In the genomic region with DNA sequence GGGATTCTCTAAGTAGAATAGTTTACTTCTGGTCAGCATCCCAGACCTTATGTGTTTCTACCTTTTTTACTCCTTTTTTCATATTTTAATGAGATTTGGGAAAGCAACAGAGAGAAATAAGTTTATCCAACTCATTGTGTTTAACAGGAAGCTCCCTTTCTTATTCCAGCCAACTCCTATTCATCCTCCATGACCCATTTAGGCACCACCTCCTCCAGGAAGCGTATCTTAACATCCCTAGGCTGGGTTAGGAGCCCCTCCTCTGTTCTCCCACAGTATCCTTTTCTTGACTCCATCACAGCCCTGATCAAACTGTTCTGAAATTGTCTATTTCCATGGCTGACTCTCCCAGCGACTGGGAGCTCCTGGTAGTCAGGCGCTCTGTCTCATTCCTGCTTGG, we compare ENCODE assay signal across 2 cellular contexts.
TF ChIP-seq lines count a peak whose summit lies in the region.

No MANE protein-coding gene starts in this region.

TF ChIP-seq in SK-N-SH treated with all-trans-retinoic acid at 6 μM for 48 hours, 23 proteins besides CTCF, POLR2A, EP300 and RAD21 (continued from another document):
- TF ChIP-seq OSR1 (CRISPR knock-in tag; IDR thresholded peaks at IDR 0.05) = no peak

TF ChIP-seq in SK-N-SH, 30 proteins besides CTCF, POLR2A, EP300 and RAD21 (continued from another document):
- TF ChIP-seq, protein P1, sequence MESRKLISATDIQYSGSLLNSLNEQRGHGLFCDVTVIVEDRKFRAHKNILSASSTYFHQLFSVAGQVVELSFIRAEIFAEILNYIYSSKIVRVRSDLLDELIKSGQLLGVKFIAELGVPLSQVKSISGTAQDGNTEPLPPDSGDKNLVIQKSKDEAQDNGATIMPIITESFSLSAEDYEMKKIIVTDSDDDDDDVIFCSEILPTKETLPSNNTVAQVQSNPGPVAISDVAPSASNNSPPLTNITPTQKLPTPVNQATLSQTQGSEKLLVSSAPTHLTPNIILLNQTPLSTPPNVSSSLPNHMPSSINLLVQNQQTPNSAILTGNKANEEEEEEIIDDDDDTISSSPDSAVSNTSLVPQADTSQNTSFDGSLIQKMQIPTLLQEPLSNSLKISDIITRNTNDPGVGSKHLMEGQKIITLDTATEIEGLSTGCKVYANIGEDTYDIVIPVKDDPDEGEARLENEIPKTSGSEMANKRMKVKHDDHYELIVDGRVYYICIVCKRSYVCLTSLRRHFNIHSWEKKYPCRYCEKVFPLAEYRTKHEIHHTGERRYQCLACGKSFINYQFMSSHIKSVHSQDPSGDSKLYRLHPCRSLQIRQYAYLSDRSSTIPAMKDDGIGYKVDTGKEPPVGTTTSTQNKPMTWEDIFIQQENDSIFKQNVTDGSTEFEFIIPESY (IDR thresholded peaks at IDR 0.05; ENCODE audit: borderline replicate concordance, low read depth) = no peak
